14 cellular contexts compared by ENCODE assay signal in the genomic region with DNA sequence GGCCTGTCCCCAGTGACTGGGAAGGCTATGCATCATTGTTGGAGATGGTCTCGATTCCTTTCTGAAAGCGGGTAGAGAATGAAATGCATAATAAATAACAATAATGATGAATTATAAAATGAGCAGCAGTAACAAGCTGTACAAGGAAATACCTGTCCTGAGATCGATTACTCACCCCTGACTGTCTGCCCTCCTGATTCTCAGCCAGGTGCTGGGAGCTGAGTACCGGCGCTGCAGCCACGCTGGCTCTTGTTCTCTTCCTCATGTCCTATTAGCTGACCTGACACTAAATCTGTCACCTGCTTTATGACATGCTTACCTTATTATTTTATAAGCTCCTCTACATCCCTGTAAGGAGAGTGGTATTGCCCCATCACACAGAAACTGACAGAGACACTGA. TPM values are rescaled to one million over a fixed set of nuclear protein-coding genes. Genes with fewer than 3 reads are reported as not detected.
DNase-seq lines count a peak whose midpoint lies in the region; ATAC-seq, FAIRE-seq and TF ChIP-seq lines count a peak whose summit lies in the region.
"Had no signal": no experiment of that assay in that cellular context is flagged by ENCODE, and none has a peak within 500 bp of the region (broad histone marks: within the 10 kb centered on the region; RNA-seq: fewer than 3 reads in every experiment).

No MANE protein-coding gene starts in this region.

- peak overlapping the region; percentile 94 for H3K27ac Mint-ChIP-seq in activated T-cell treated with anti-CD3 and anti-CD28 coated beads, Interleukin-2, amount 50 U/mL, for 24 hours

- peak; percentile 66 for ATAC-seq in esophagus mucosa

- H3K27me3 Mint-ChIP-seq in activated T-cell treated with anti-CD3 and anti-CD28 coated beads, Interleukin-2, amount 50 U/mL, for 24 hours: no peaks in the 10 kb centered on the region

- TF ChIP-seq CTCF in OCI-LY7 (conservative IDR thresholded peaks at IDR 0.05; ENCODE audit: low read length): no peak
- TF ChIP-seq CTCF in PC-9 (conservative IDR thresholded peaks at IDR 0.05): no peak

- no peak overlapping the region for H3K4me3 Mint-ChIP-seq in activated T-cell treated with anti-CD3 and anti-CD28 coated beads, Interleukin-2, amount 50 U/mL, for 24 hours

- intact Hi-C loops in OCI-LY7 (cut with micrococcal nuclease; ENCODE audit: unreplicated experiment) (loop anchor here (5.0 kb wide), 1 partner anchor 69 kb away; no protein-coding TSS in a partner anchor), PC-9 (cut with micrococcal nuclease; ENCODE audit: unreplicated experiment) (no loop called here)

- CTCF ChIA-PET in OCI-LY7 (lab: Charles Lee; ENCODE audit: unreplicated experiment) (no interaction called here), PC-9 (lab: Charles Lee) (no interaction called here)

- POLR2A ChIA-PET in OCI-LY7 (lab: Charles Lee) (interaction anchor here (0.7 kb wide), 1 partner anchor 126 kb away, joined by 3 read pairs; no protein-coding TSS in a partner anchor), PC-9 (lab: Charles Lee; ENCODE audit: unreplicated experiment) (no interaction called here)

- no peak overlapping the region for H3K27ac ChIP-seq in OCI-LY7 (ENCODE audit: low read depth, low read length, poor library complexity, severe bottlenecking)
- peak overlapping the region; percentile 89 to 99 for H3K27ac ChIP-seq in small intestine (ENCODE audit: low read depth in 1 of 2, low read length in 1 of 2)
- H3K27ac ChIP-seq in PC-9: no peak overlapping the region
- H3K27ac ChIP-seq: vagina had no signal

- FAIRE-seq in small intestine (lab: Jason Lieb, UNC): no peak

- H2AFZ ChIP-seq in OCI-LY7 (ENCODE audit: low read length) (no peak overlapping the region), PC-9 (no peak overlapping the region)

- H3K79me2 ChIP-seq in OCI-LY7 (ENCODE audit: insufficient read depth, low read depth, low read length): no peaks in the 10 kb centered on the region
- H3K79me2 ChIP-seq in PC-9 (ENCODE audit: low read depth): peaks cover 18% of the 10 kb centered on the region

- H3K9me3 Mint-ChIP-seq in activated T-cell treated with anti-CD3 and anti-CD28 coated beads, Interleukin-2, amount 50 U/mL, for 24 hours: no peaks in the 10 kb centered on the region

- H3K9me3 ChIP-seq in OCI-LY7 (ENCODE audit: low read length) (no peaks in the 10 kb centered on the region), small intestine (ENCODE audit: control insufficient read depth, low read depth) (no peaks in the 10 kb centered on the region), PC-9 (ENCODE audit: insufficient read depth, low read depth) (no peaks in the 10 kb centered on the region)
- H3K9me3 ChIP-seq: adrenal gland, vagina had no signal

- 10 to 64% (median 35%) methylated on average over 6 of the region's 6 CpGs for WGBS in small intestine, 3 donors

- peaks cover 68% of the 10 kb centered on the region for H3K4me1 Mint-ChIP-seq in activated T-cell treated with anti-CD3 and anti-CD28 coated beads, Interleukin-2, amount 50 U/mL, for 24 hours (ENCODE audit: low read depth)

- peaks cover 14% of the 10 kb centered on the region; the same call in 1 of the 2 replicates for H3F3A ChIP-seq in PC-9 (ENCODE audit: insufficient read depth, low read depth)

- H3K4me2 ChIP-seq in OCI-LY7 (ENCODE audit: low read length) (peak overlapping the region; percentile 35; the same call in 1 of the 2 replicates), PC-9 (no peak overlapping the region)

- BruUV-seq in OCI-LY7 (replicated peaks; lab: Mats Ljungman, UMichigan) (no TSS peak), PC-9 (replicated peaks; lab: Mats Ljungman, UMichigan) (no TSS peak)

- peaks cover 70% of the 10 kb centered on the region for H3K36me3 Mint-ChIP-seq in activated T-cell treated with anti-CD3 and anti-CD28 coated beads, Interleukin-2, amount 50 U/mL, for 24 hours (ENCODE audit: low read depth)

- no peaks in the 10 kb centered on the region for H3K9me2 ChIP-seq in OCI-LY7 (ENCODE audit: insufficient read depth, low read length)
- H3K9me2 ChIP-seq in PC-9 (ENCODE audit: insufficient read depth): no peaks in the 10 kb centered on the region

- no peaks in the 10 kb centered on the region for H4K20me1 ChIP-seq in OCI-LY7 (ENCODE audit: insufficient read depth, low read length)
- H4K20me1 ChIP-seq in PC-9 (ENCODE audit: insufficient read depth): no peaks in the 10 kb centered on the region

- H3K27me3 ChIP-seq in small intestine (ENCODE audit: control insufficient read depth in 2 of 2, insufficient read depth in 2 of 2, low read length in 2 of 2) (no peaks in the 10 kb centered on the region), PC-9 (ENCODE audit: insufficient read depth, low read depth) (no peaks in the 10 kb centered on the region)
- H3K27me3 ChIP-seq: adrenal gland, vagina had no signal

- H3K4me3 ChIP-seq in OCI-LY7 (ENCODE audit: low read depth, low read length, poor library complexity, severe bottlenecking): no peak overlapping the region
- H3K4me3 ChIP-seq in small intestine (ENCODE audit: low read depth in 1 of 2, low read length in 2 of 2): peak overlapping the region in 1 of 2 donors; percentile 91
- no peak overlapping the region for H3K4me3 ChIP-seq in PC-9
- H3K4me3 ChIP-seq: adrenal gland, vagina had no signal

- DNase-seq in activated T-cell treated with anti-CD3 and anti-CD28 coated beads, Interleukin-2, amount 50 U/mL, for 24 hours: no peak
- DNase-seq in activated T-cell treated with anti-CD3 and anti-CD28 coated beads for 4 hours (no peak), OCI-LY7 (ENCODE audit: low spot score) (no peak), small intestine (peak; percentile 82), PC-9 (no peak), DMS114 treated with DMSO at 0.1 percent for 48 hours (lab: John Stamatoyannopoulos, UW; ENCODE audit: unreplicated experiment) (no peak), NCI-H146 treated with DMSO at 0.1 percent for 48 hours (lab: John Stamatoyannopoulos, UW; ENCODE audit: unreplicated experiment) (no peak)
- DNase-seq: adrenal gland, HCEC 1CT, kidney glomerular epithelial cell, NCI-H2081 treated with DMSO at 0.1 percent for 48 hours, OCI-M1 had no signal

- peaks cover 28% of the 10 kb centered on the region for H3K4me1 ChIP-seq in OCI-LY7 (ENCODE audit: insufficient read depth, low read length, poor library complexity, severe bottlenecking)
- peaks cover 2 to 6% of the 10 kb centered on the region in 2 donors for H3K4me1 ChIP-seq in small intestine (ENCODE audit: control insufficient read depth in 2 of 2, insufficient read depth in 1 of 2, low read depth in 1 of 2, low read length in 1 of 2)
- H3K4me1 ChIP-seq in PC-9 (replicated peaks; ENCODE audit: insufficient read depth): 0 out of 2 replicates have a peak, but pooled peaks cover 20% of the 10 kb centered on the region

- H3K36me3 ChIP-seq in OCI-LY7 (ENCODE audit: insufficient read depth, low read length): no peaks in the 10 kb centered on the region
- H3K36me3 ChIP-seq in small intestine (ENCODE audit: control insufficient read depth in 2 of 2, insufficient read depth in 2 of 2, low read length in 2 of 2): peaks cover 0 to 7% of the 10 kb centered on the region in 2 donors
- H3K36me3 ChIP-seq in PC-9 (ENCODE audit: low read depth): no peaks in the 10 kb centered on the region
- H3K36me3 ChIP-seq: adrenal gland, vagina had no signal

RNA-seq across cellular contexts. Expression of gene AGPAT3, which starts 3.4 kb away (rescaled TPM):
- total RNA-seq in OCI-LY7 (2014; rRNA removed; shearing (Covaris generic)): 9.2 and 10.3 TPM in 2 replicates
- total RNA-seq in OCI-LY7 (2022) (27.0 and 33.4 TPM in 2 replicates), esophagus mucosa (49.1 TPM), PC-9 (2021) (39.0 and 41.2 TPM in 2 replicates)
- 10 to 100 TPM; 21.3 to 43.9 (median 41.6) TPM for polyA plus RNA-seq in small intestine

Comparison
In these comparisons a context has a peak if more than half of its experiments do, and no peak if none do; other contexts are left out.
1. H3K27ac ChIP-seq: peak in small intestine (2 of 2); none in OCI-LY7 (single experiment) and PC-9 (single experiment).